Comparison of ENCODE assay signal across 8 cellular contexts in genomic region chr4:3106339-3107186, GRCh38.
A peak's percentile ranks its signal among the peaks of the same experiment; 100 is the strongest.
DNase-seq lines count a peak whose midpoint lies in the region; ATAC-seq and TF ChIP-seq lines count a peak whose summit lies in the region.

No MANE protein-coding gene starts in this region.

- H3K36me3 ChIP-seq in neutrophil (peaks cover 64% of the 10 kb centered on the region), stomach smooth muscle (ENCODE audit: control insufficient read depth in 2 of 2, insufficient read depth in 2 of 2, low read length in 2 of 2) (peaks cover 23 to 42% of the 10 kb centered on the region in 2 donors)

- H3K4me1 ChIP-seq in neutrophil (ENCODE audit: control insufficient read depth in 1 of 2, insufficient read depth in 1 of 2, low read depth in 1 of 2, low read length in 1 of 2) (no peaks in the 10 kb centered on the region), stomach smooth muscle (ENCODE audit: control insufficient read depth, insufficient read depth, low read length) (peaks cover 14% of the 10 kb centered on the region)

- POLR2A ChIA-PET in RWPE1 (lab: Yijun Ruan, JAX; ENCODE audit: low non-redundant PET) = no interaction called here

- no peaks in the 10 kb centered on the region for H3K9me3 ChIP-seq in neutrophil
- no peaks in the 10 kb centered on the region for H3K9me3 ChIP-seq in stomach smooth muscle (ENCODE audit: control insufficient read depth in 2 of 2, low read length in 2 of 2)

- CTCF ChIA-PET in RWPE1 (lab: Yijun Ruan, JAX) = interaction anchor here (0.6 to 1.0 kb wide), 6 partner anchors 14 to 337 kb away, joined by 3 to 5 read pairs (median 3); no protein-coding TSS in a partner anchor

- H3K27ac ChIP-seq in RWPE1 (no peak overlapping the region), neutrophil (peak overlapping the region; percentile 13), stomach smooth muscle (ENCODE audit: low read length) (no peak overlapping the region)

- TF ChIP-seq CTCF in RWPE1 (conservative IDR thresholded peaks at IDR 0.05; ENCODE audit: low read depth) = peak; percentile 97
- TF ChIP-seq CTCF in neutrophil (IDR thresholded peaks at IDR 0.05) = peak; percentile 89

- DNase-seq in DMS53 treated with DMSO at 0.1 percent for 48 hours (lab: John Stamatoyannopoulos, UW; ENCODE audit: unreplicated experiment) (peak; percentile 91), HuH-7.5 (ENCODE audit: low spot score) (peak; percentile 89), RWPE1 (ENCODE audit: low spot score) (peak; percentile 90), fibroblast of the conjunctiva (ENCODE audit: low read depth) (peak; percentile 79)
- DNase-seq in activated T-helper 9 cell treated with anti-CD3 and anti-CD28 coated beads, Interleukin-2, amount 50 U/mL, for 16 hours (ENCODE audit: low read depth) = peak; percentile 84

- peak overlapping the region; percentile 23 to 42 for H3K9ac ChIP-seq in stomach smooth muscle (ENCODE audit: low read length in 2 of 2)

- ATAC-seq in GM21526 (IDR thresholded peaks at IDR 0.05; ENCODE audit: low FRiP score, unreplicated experiment) = peak; percentile 86

- H3K27me3 ChIP-seq in neutrophil (no peaks in the 10 kb centered on the region), stomach smooth muscle (ENCODE audit: control insufficient read depth in 1 of 2, insufficient read depth in 2 of 2, low read length in 2 of 2) (no peaks in the 10 kb centered on the region)

- H3K4me3 ChIP-seq in neutrophil (ENCODE audit: low read depth in 1 of 2, low read length in 1 of 2) (peak overlapping the region in 1 of 2 experiments; percentile 11), stomach smooth muscle (ENCODE audit: low read length in 2 of 2) (no peak overlapping the region)
